Comparison of ENCODE assay signal across 1 cellular context in genomic region chr6:139375239-139376053, GRCh38.
TF ChIP-seq lines count a peak whose summit lies in the region.

No MANE protein-coding gene starts in this region.

TF ChIP-seq in K562, 482 proteins besides CTCF, POLR2A, EP300 and RAD21 (continued from another document and continues in another):
- no peak for TF ChIP-seq GTF3C2 (IDR thresholded peaks at IDR 0.05; ENCODE audit: borderline replicate concordance, extremely low read depth, insufficient read length)
- TF ChIP-seq NBN (IDR thresholded peaks at IDR 0.05; ENCODE audit: low read depth): peak; percentile 79
- no peak for TF ChIP-seq SRSF7 (optimal IDR thresholded peaks at IDR 0.05; ENCODE audit: low read depth, low read length)
- TF ChIP-seq TAF15 (IDR thresholded peaks at IDR 0.05; ENCODE audit: low read depth, low read length): no peak
- peak; percentile 62 for TF ChIP-seq TAF9B (IDR thresholded peaks at IDR 0.05; ENCODE audit: partially characterized antibody)
- peak; percentile 54 to 76 for TF ChIP-seq AFF1 (IDR thresholded peaks at IDR 0.05; ENCODE audit: low read depth in 1 of 2, partially characterized antibody in 2 of 2)
- TF ChIP-seq UBTF (IDR thresholded peaks at IDR 0.05; ENCODE audit: borderline replicate concordance in 1 of 2, low read depth in 2 of 2, low read length in 2 of 2): peak; percentile 24 to 85; a peak in 1 of 4 replicates
- no peak for TF ChIP-seq DMBX1 (CRISPR knock-in tag; IDR thresholded peaks at IDR 0.05; ENCODE audit: borderline replicate concordance)
- TF ChIP-seq ZNF274 (IDR thresholded peaks at IDR 0.05; ENCODE audit: borderline replicate concordance, low read depth, low read length): no peak
- no peak for TF ChIP-seq ATF3 (IDR thresholded peaks at IDR 0.05)
- TF ChIP-seq ATF3 (CRISPR knock-in tag; conservative IDR thresholded peaks at IDR 0.05): 0 out of 2 replicates have a peak, but pooled peaks have one; percentile 2
- TF ChIP-seq PRMT5 (CRISPR knock-in tag; IDR thresholded peaks at IDR 0.05): no peak
- TF ChIP-seq SMAD4 (CRISPR knock-in tag; conservative IDR thresholded peaks at IDR 0.05): no peak
- no peak for TF ChIP-seq HBP1 (CRISPR knock-in tag; IDR thresholded peaks at IDR 0.05)
- peak; percentile 55 for TF ChIP-seq ARID1B (IDR thresholded peaks at IDR 0.05)
- peak; percentile 4 to 90; a peak in 2 of 4 replicates for TF ChIP-seq TEAD1 (CRISPR knock-in tag; IDR thresholded peaks at IDR 0.05)
- no peak for TF ChIP-seq HOXB6 (CRISPR knock-in tag; IDR thresholded peaks at IDR 0.05; ENCODE audit: borderline replicate concordance)
- TF ChIP-seq DEAF1 (CRISPR knock-in tag; IDR thresholded peaks at IDR 0.05): peak; percentile 43
- TF ChIP-seq NRF1 (conservative IDR thresholded peaks at IDR 0.05 in 1 of 2, IDR thresholded peaks at IDR 0.05 in 1 of 2): peak; percentile 21 to 34; a peak in 2 of 4 replicates
- no peak for TF ChIP-seq ZNF551 (CRISPR knock-in tag; IDR thresholded peaks at IDR 0.05)
- TF ChIP-seq HNRNPUL1 (IDR thresholded peaks at IDR 0.05; ENCODE audit: low read length): no peak
- TF ChIP-seq LEF1 (IDR thresholded peaks at IDR 0.05): peak; percentile 50; the same call in 1 of the 2 replicates
- peak; percentile 53 for TF ChIP-seq GABPA (tag; conservative IDR thresholded peaks at IDR 0.05; ENCODE audit: low read depth)
- TF ChIP-seq ZBTB40 (IDR thresholded peaks at IDR 0.05): peak; percentile 59; the same call in 1 of the 2 replicates
- no peak for TF ChIP-seq ZBTB40 (CRISPR knock-in tag; IDR thresholded peaks at IDR 0.05)
- TF ChIP-seq ZBTB7A (IDR thresholded peaks at IDR 0.05; ENCODE audit: borderline replicate concordance, control insufficient read depth, low read depth, low read length): peak; percentile 65; the same call in 1 of the 2 replicates
- TF ChIP-seq MAFK (IDR thresholded peaks at IDR 0.05; ENCODE audit: low read length): 0 out of 2 replicates have a peak, but pooled peaks have one; percentile 25
- peak in 1 of 2 experiments; percentile 80; a peak in 2 of 4 replicates for TF ChIP-seq RCOR1 (IDR thresholded peaks at IDR 0.05; ENCODE audit: borderline replicate concordance in 1 of 2, low read depth in 2 of 2, low read length in 2 of 2)
- no peak for TF ChIP-seq DLX4 (CRISPR knock-in tag; IDR thresholded peaks at IDR 0.05)
- TF ChIP-seq SMC3 (conservative IDR thresholded peaks at IDR 0.05; ENCODE audit: insufficient read depth, low read depth, low read length): peak; percentile 46; the same call in 1 of the 2 replicates
- peak; percentile 89 for TF ChIP-seq FOXM1 (IDR thresholded peaks at IDR 0.05; ENCODE audit: low read depth)
- peak; percentile 78; the same call in 1 of the 2 replicates for TF ChIP-seq FOXM1 (CRISPR knock-in tag; IDR thresholded peaks at IDR 0.05; ENCODE audit: low read depth)
- no peak for TF ChIP-seq ZNF217 (CRISPR knock-in tag; IDR thresholded peaks at IDR 0.05)
- TF ChIP-seq NR4A1 (CRISPR knock-in tag; IDR thresholded peaks at IDR 0.05): no peak
- peak; percentile 10; the same call in 1 of the 2 replicates for TF ChIP-seq NR4A1 (tag; IDR thresholded peaks at IDR 0.05)
